ENCODE assay signal across 25 cellular contexts in genomic region chr3:140164156-140164555, GRCh38.
"Had no signal": no experiment of that assay in that cellular context is flagged by ENCODE, and none has a peak within 500 bp of the region (broad histone marks: within the 10 kb centered on the region; RNA-seq: fewer than 3 reads in every experiment).

No MANE protein-coding gene starts in this region.

- H3K27me3 ChIP-seq: stomach, testis, thyroid gland, tibial artery, tibial nerve, transverse colon, upper lobe of left lung, upper lobe of right lung, uterus, vagina had no signal

- DNase-seq: stimulated activated CD4-positive, alpha-beta T cell treated with anti-CD3 and anti-CD28 coated beads, Interleukin-2, amount 100 ng/mL, for 48 hours; stimulated activated CD4-positive, alpha-beta T cell treated with anti-CD3 and anti-CD28 coated beads, Interleukin-4, amount 100 ng/mL, for 1 hour; stimulated activated CD4-positive, alpha-beta T cell treated with anti-CD3 and anti-CD28 coated beads, Interleukin-4, amount 100 ng/mL, for 24 hours; stimulated activated CD4-positive, alpha-beta T cell treated with anti-CD3 and anti-CD28 coated beads, Interleukin-4, amount 100 ng/mL, for 4 hours; stimulated activated CD8-positive, alpha-beta memory T cell treated with anti-CD3 and anti-CD28 coated beads, Interleukin-4, amount 100 ng/mL, for 48 hours; stimulated activated naive B cell treated with anti-CD40 and anti-IgM and Interleukin-4, amounts not matched to agents 10 μg/mL and 1 μg/mL and 100 μg/mL, for 72 hours; stimulated activated naive CD4-positive, alpha-beta T cell; stimulated activated naive CD4-positive, alpha-beta T cell treated with Interleukin-2 at 50 U/mL for 16 hours; stimulated activated naive CD8-positive, alpha-beta T cell treated with anti-CD3 and anti-CD28 coated beads, Interleukin-15, amount 100 ng/mL, for 72 hours; stimulated activated naive CD8-positive, alpha-beta T cell treated with anti-CD3 and anti-CD28 coated beads, Interleukin-15, Interleukin-2, amounts not matched to agents 100 U/mL and 50 U/mL, for 24 hours; stomach; substantia nigra; testis; thyroid gland; tibial artery; transverse colon; trophoblast cell; upper lobe of left lung; upper lobe of right lung; uterus had no signal

- H3K4me1 ChIP-seq: suprapubic skin, thyroid gland, transverse colon, upper lobe of left lung, upper lobe of right lung, vagina had no signal

- H3K9me3 ChIP-seq: stomach, suprapubic skin, testis, thoracic aorta, thyroid gland, tibial artery, tibial nerve, transverse colon, upper lobe of left lung, upper lobe of right lung, uterus, vagina had no signal

- H3K27ac ChIP-seq: stomach, suprapubic skin, testis, thoracic aorta, thyroid gland, tibial artery, tibial nerve, transverse colon, upper lobe of left lung, upper lobe of right lung, uterus, vagina had no signal

- FAIRE-seq: urothelium cell line had no signal

- H3K4me3 ChIP-seq: stomach, suprapubic skin, testis, thoracic aorta, thyroid gland, tibial artery, tibial nerve, transverse colon, upper lobe of left lung, upper lobe of right lung, uterus, vagina had no signal

- H3K36me3 ChIP-seq: stomach, suprapubic skin, thoracic aorta, thyroid gland, tibial artery, tibial nerve, transverse colon, upper lobe of left lung, upper lobe of right lung, uterus, vagina had no signal
